8 cellular contexts compared by ENCODE assay signal in genomic region chr1:113811353-113811887, GRCh38. TPM values are rescaled to one million over a fixed set of nuclear protein-coding genes. Genes with fewer than 3 reads are reported as not detected.
DNase-seq lines count a peak whose midpoint lies in the region; ATAC-seq and TF ChIP-seq lines count a peak whose summit lies in the region.

No MANE protein-coding gene starts in this region.

- no peaks in the 10 kb centered on the region; the same call in 1 of the 2 replicates for H3K4me1 ChIP-seq in SJCRH30

- no peaks in the 10 kb centered on the region for H3K9me3 ChIP-seq in SJCRH30 (replicated peaks)

- DNase-seq in SJCRH30 = peak; percentile 35 to 39
- peak in 31 of 61 donors; percentile 2 to 75 (median 51) for DNase-seq in caudate nucleus (lab: John Stamatoyannopoulos, UW)
- peak; percentile 21 for DNase-seq in stimulated activated CD4-positive, alpha-beta T cell treated with anti-CD3 and anti-CD28 coated beads, Interleukin-4, amount 100 ng/mL, for 1 hour
- DNase-seq in NCI-H1436 treated with DMSO at 0.1 percent for 48 hours (lab: John Stamatoyannopoulos, UW) = no peak

- no peak for TF ChIP-seq CTCF in 22Rv1 (IDR thresholded peaks at IDR 0.05)

- peak overlapping the region; percentile 90 for H3K4me3 ChIP-seq in GM08714 (ENCODE audit: low read length)
- peak overlapping the region; percentile 76 for H3K4me3 ChIP-seq in SJCRH30

- peak; percentile 21 for ATAC-seq in HG03064 (IDR thresholded peaks at IDR 0.05; ENCODE audit: low read depth, unreplicated experiment)

- H3K27me3 ChIP-seq in SJCRH30 (no peaks in the 10 kb centered on the region), layer of hippocampus (ENCODE audit: control insufficient read depth, insufficient read depth, low read length) (no peaks in the 10 kb centered on the region)

- H3K36me3 ChIP-seq in SJCRH30 = no peaks in the 10 kb centered on the region

- H3K27ac ChIP-seq in 22Rv1 (peak overlapping the region; percentile 72), SJCRH30 (peak overlapping the region; percentile 41), caudate nucleus (ENCODE audit: low read depth, low read length) (peak overlapping the region; percentile 93), layer of hippocampus (ENCODE audit: low read depth, low read length) (peak overlapping the region; percentile 88)

RNA-seq across cellular contexts. Expression of gene RSBN1, which starts 0.9 kb away (rescaled TPM):
- 16.6 and 18.5 TPM in 2 replicates for total RNA-seq in SJCRH30 (2014; rRNA removed; shearing (Covaris generic))

RNA-seq across cellular contexts. Expression of gene PHTF1, which starts 52.1 kb away (rescaled TPM):
- 35.7 and 38.0 TPM in 2 replicates for total RNA-seq in SJCRH30 (2014; rRNA removed; shearing (Covaris generic))

Comparison
In these comparisons a context has a peak if more than half of its experiments do, and no peak if none do; other contexts are left out.
1. H3K27ac ChIP-seq: peak in every context shown above with its lines; median percentile 93 in caudate nucleus; 88 in layer of hippocampus; 72 in 22Rv1; 41 in SJCRH30.